8 cellular contexts compared by ENCODE assay signal in genomic region chr1:22201023-22201422, GRCh38. TPM values are rescaled to one million over a fixed set of nuclear protein-coding genes. Genes with fewer than 3 reads are reported as not detected.
"Had no signal": no experiment of that assay in that cellular context is flagged by ENCODE, and none has a peak within 500 bp of the region (broad histone marks: within the 10 kb centered on the region; RNA-seq: fewer than 3 reads in every experiment).

No MANE protein-coding gene starts in this region.

- H3K9ac ChIP-seq: KMS-11 had no signal

- H3K27ac ChIP-seq: HL-60, KMS-11 had no signal

- DNase-seq: IMR-90, KBM-7, KG1 had no signal

- H3K4me2 ChIP-seq: KMS-11 had no signal

- FAIRE-seq: HepG2, HTR-8/SVneo had no signal

- ATAC-seq: HepG2 had no signal

RNA-seq across cellular contexts. Expression of gene WNT4, which starts 58.1 kb away (rescaled TPM):
- total RNA-seq: HepG2, IMR-90 had no signal
- polyA plus RNA-seq: HepG2, IgD-negative memory B cell, IMR-90 had no signal
